ENCODE assay signal across 1 cellular context in genomic region chr7:97005764-97006145, GRCh38.
TF ChIP-seq lines count a peak whose summit lies in the region.

No MANE protein-coding gene starts in this region.

TF ChIP-seq in IMR-90, 13 proteins besides CTCF, POLR2A, EP300 and RAD21 (continued from another document):
- TF ChIP-seq BHLHE40 (IDR thresholded peaks at IDR 0.05; ENCODE audit: low read depth, low read length) = no peak
- TF ChIP-seq ELK1 (IDR thresholded peaks at IDR 0.05; ENCODE audit: borderline replicate concordance, low read depth, low read length) = no peak
- TF ChIP-seq SMC3 (IDR thresholded peaks at IDR 0.05; ENCODE audit: low read depth, low read length) = no peak
- no peak for TF ChIP-seq USF2 (IDR thresholded peaks at IDR 0.05; ENCODE audit: low read depth, low read length)
